Comparison of ENCODE assay signal across 27 cellular contexts in genomic region chr3:177852001-177852400, GRCh38.
DNase-seq lines count a peak whose midpoint lies in the region; ATAC-seq, FAIRE-seq and TF ChIP-seq lines count a peak whose summit lies in the region.
"Had no signal": no experiment of that assay in that cellular context is flagged by ENCODE, and none has a peak within 500 bp of the region (broad histone marks: within the 10 kb centered on the region; RNA-seq: fewer than 3 reads in every experiment).

No MANE protein-coding gene starts in this region.

- H3K9me3 Mint-ChIP-seq in chondrocyte (ENCODE audit: low read depth) (peaks cover 8% of the 10 kb centered on the region), neural progenitor cell (no peaks in the 10 kb centered on the region)
- H3K9me3 Mint-ChIP-seq: activated CD8-positive, alpha-beta T cell treated with anti-CD3 and anti-CD28 coated beads for 36 hours; activated naive CD4-positive, alpha-beta T cell treated with anti-CD3 and anti-CD28 coated beads for 36 hours had no signal

- H3K9ac ChIP-seq in PC-3 (ENCODE audit: low read length) (no peak overlapping the region), neural progenitor cell (no peak overlapping the region)

- peak overlapping the region; percentile 25 for H3K27ac ChIP-seq in PC-3 (ENCODE audit: low read length)
- no peak overlapping the region for H3K27ac ChIP-seq in pancreas
- no peak overlapping the region for H3K27ac ChIP-seq in neural progenitor cell
- H3K27ac ChIP-seq: adrenal gland, dorsolateral prefrontal cortex, tibial artery, vagina, VCaP had no signal

- H3K27ac Mint-ChIP-seq in chondrocyte (ENCODE audit: unreplicated experiment) (peak overlapping the region; percentile 55), neural progenitor cell (no peak overlapping the region)
- H3K27ac Mint-ChIP-seq: activated CD4-positive, alpha-beta T cell treated with anti-CD3 and anti-CD28 coated beads for 36 hours; activated CD8-positive, alpha-beta T cell treated with anti-CD3 and anti-CD28 coated beads for 36 hours; activated naive CD4-positive, alpha-beta T cell treated with anti-CD3 and anti-CD28 coated beads for 36 hours; brain had no signal

- no TSS peak for BruUV-seq in PC-3 (replicated peaks; lab: Mats Ljungman, UMichigan)

- no peaks in the 10 kb centered on the region for H3K9me3 ChIP-seq in PC-3 (ENCODE audit: low read length)
- H3K9me3 ChIP-seq in pancreas, result no peaks in the 10 kb centered on the region
- H3K9me3 ChIP-seq in neural progenitor cell (ENCODE audit: low read depth), result peaks cover under 1% of the 10 kb centered on the region
- H3K9me3 ChIP-seq: adrenal gland, tibial artery, vagina had no signal

- no peaks in the 10 kb centered on the region for H3K27me3 Mint-ChIP-seq in chondrocyte (ENCODE audit: low read depth)
- no peaks in the 10 kb centered on the region for H3K27me3 Mint-ChIP-seq in neural progenitor cell (ENCODE audit: insufficient read depth, low read depth)
- H3K27me3 Mint-ChIP-seq: activated CD4-positive, alpha-beta T cell treated with anti-CD3 and anti-CD28 coated beads for 36 hours; activated CD8-positive, alpha-beta T cell treated with anti-CD3 and anti-CD28 coated beads for 36 hours had no signal

- WGBS in pancreas, 2 donors, result 11 to 17% methylated on average over 1 of the region's 1 CpG

- no peaks in the 10 kb centered on the region for H3K36me3 ChIP-seq in PC-3 (ENCODE audit: low read depth, low read length)
- H3K36me3 ChIP-seq in pancreas, result no peaks in the 10 kb centered on the region
- H3K36me3 ChIP-seq in neural progenitor cell, result no peaks in the 10 kb centered on the region
- H3K36me3 ChIP-seq: adrenal gland, tibial artery, vagina had no signal

- no peaks in the 10 kb centered on the region for H3F3A ChIP-seq in PC-3 (ENCODE audit: low read length, unreplicated experiment)
- no peaks in the 10 kb centered on the region for H3F3A ChIP-seq in neural progenitor cell (ENCODE audit: low read depth)

- CTCF ChIA-PET in PC-3 (lab: Charles Lee), result no interaction called here

- FAIRE-seq in pancreas (lab: Jason Lieb, UNC), result peak; percentile 13

- no peak for TF ChIP-seq CTCF in PC-3 (conservative IDR thresholded peaks at IDR 0.05; ENCODE audit: low read depth, low read length)
- TF ChIP-seq CTCF in chondrocyte (IDR thresholded peaks at IDR 0.05), result no peak
- no peak for TF ChIP-seq CTCF in pancreas (IDR thresholded peaks at IDR 0.05)
- TF ChIP-seq CTCF in neural progenitor cell (IDR thresholded peaks at IDR 0.05), result no peak

- TF ChIP-seq POLR2A in GM18505 (IDR thresholded peaks at IDR 0.05; ENCODE audit: borderline replicate concordance, extremely low read depth, insufficient read depth, insufficient read length), result no peak

- POLR2A ChIA-PET in PC-3 (lab: Charles Lee; ENCODE audit: unreplicated experiment), result no interaction called here

- no peak overlapping the region for H3K4me3 Mint-ChIP-seq in chondrocyte (ENCODE audit: unreplicated experiment)
- H3K4me3 Mint-ChIP-seq in neural progenitor cell, result no peak overlapping the region
- H3K4me3 Mint-ChIP-seq: activated CD4-positive, alpha-beta T cell treated with anti-CD3 and anti-CD28 coated beads for 36 hours; activated CD8-positive, alpha-beta T cell treated with anti-CD3 and anti-CD28 coated beads for 36 hours; activated naive CD4-positive, alpha-beta T cell treated with anti-CD3 and anti-CD28 coated beads for 36 hours; brain; neural crest cell had no signal

- H3K4me3 ChIP-seq in PC-3 (ENCODE audit: low read length) (no peak overlapping the region), pancreas (no peak overlapping the region), neural progenitor cell (no peak overlapping the region)
- H3K4me3 ChIP-seq: dorsolateral prefrontal cortex, tibial artery, vagina had no signal

- H3K9me2 ChIP-seq in PC-3 (replicated peaks; ENCODE audit: low read length), result 0 out of 2 replicates have a peak, but pooled peaks cover 4% of the 10 kb centered on the region

- H3K4me1 Mint-ChIP-seq in chondrocyte (ENCODE audit: low read depth) (peaks cover 31% of the 10 kb centered on the region), neural progenitor cell (no peaks in the 10 kb centered on the region)
- H3K4me1 Mint-ChIP-seq: activated CD4-positive, alpha-beta T cell treated with anti-CD3 and anti-CD28 coated beads for 36 hours had no signal

- H3K36me3 Mint-ChIP-seq in chondrocyte (ENCODE audit: low read depth) (no peaks in the 10 kb centered on the region), neural progenitor cell (no peaks in the 10 kb centered on the region)

- H3K4me1 ChIP-seq in PC-3 (ENCODE audit: insufficient read depth, low read length), result peaks cover 18% of the 10 kb centered on the region
- H3K4me1 ChIP-seq in pancreas, result peaks cover 0 to 10% (median 4%) of the 10 kb centered on the region in 3 donors
- no peaks in the 10 kb centered on the region for H3K4me1 ChIP-seq in neural progenitor cell
- H3K4me1 ChIP-seq: vagina had no signal

- H3K27me3 ChIP-seq in PC-3 (ENCODE audit: low read length), result no peaks in the 10 kb centered on the region
- no peaks in the 10 kb centered on the region for H3K27me3 ChIP-seq in pancreas
- H3K27me3 ChIP-seq in neural progenitor cell, result no peaks in the 10 kb centered on the region
- H3K27me3 ChIP-seq: adrenal gland, dorsolateral prefrontal cortex, tibial artery, vagina had no signal

- no peak overlapping the region for H2AFZ ChIP-seq in PC-3 (ENCODE audit: low read length)
- H2AFZ ChIP-seq in neural progenitor cell (replicated peaks), result no peak overlapping the region

- ATAC-seq in PC-3 (peak; percentile 52), pancreas (peak in 1 of 4 donors; percentile 42), GM18505 (IDR thresholded peaks at IDR 0.05; ENCODE audit: unreplicated experiment) (no peak), GM19324 (IDR thresholded peaks at IDR 0.05; ENCODE audit: low FRiP score, unreplicated experiment) (no peak)
- ATAC-seq: activated CD4-positive, alpha-beta T cell treated with anti-CD3 and anti-CD28 coated beads for 36 hours; activated CD8-positive, alpha-beta T cell treated with anti-CD3 and anti-CD28 coated beads for 36 hours; right cardiac atrium; Right ventricle myocardium inferior had no signal

- intact Hi-C loops in PC-3 (cut with micrococcal nuclease), result loop anchor here (5.0 kb wide), 1 partner anchor 80 kb away; no protein-coding TSS in a partner anchor
- intact Hi-C loops in pancreas (cut with DNase I), result no loop called here

- H3K4me2 ChIP-seq in PC-3 (ENCODE audit: low read length) (peak overlapping the region; percentile 45), neural progenitor cell (no peak overlapping the region)

- H3K79me2 ChIP-seq in PC-3 (ENCODE audit: low read length) (no peaks in the 10 kb centered on the region), neural progenitor cell (ENCODE audit: low read depth) (no peaks in the 10 kb centered on the region)

- DNase-seq in EH (ENCODE audit: low read depth) (peak; percentile 19), PC-3 (peak; percentile 35), chondrocyte (ENCODE audit: low spot score) (no peak), pancreas (no peak), NCI-H1436 treated with DMSO at 0.1 percent for 48 hours (lab: John Stamatoyannopoulos, UW) (no peak), neural progenitor cell (ENCODE audit: low spot score) (no peak)
- DNase-seq: activated CD4-positive, alpha-beta T cell treated with anti-CD3 and anti-CD28 coated beads for 36 hours; activated CD8-positive, alpha-beta T cell treated with anti-CD3 and anti-CD28 coated beads for 36 hours; activated naive CD4-positive, alpha-beta T cell treated with anti-CD3 and anti-CD28 coated beads for 36 hours; adrenal gland; cerebellar nuclear complex; dorsolateral prefrontal cortex; GDM1; hypothalamus; left cardiac atrium; NCI-H1930; posterior cingulate gyrus; right cardiac atrium; stimulated activated CD4-positive, alpha-beta T cell treated with anti-CD3 and anti-CD28 coated beads, Interleukin-4, amount 100 ng/mL, for 1 hour; tibial artery had no signal

- H4K20me1 ChIP-seq in PC-3 (ENCODE audit: low read length), result no peaks in the 10 kb centered on the region
- no peaks in the 10 kb centered on the region for H4K20me1 ChIP-seq in neural progenitor cell (ENCODE audit: low read depth)

Comparison
In these comparisons a context has a peak if more than half of its experiments do, and no peak if none do; other contexts are left out.
1. DNase-seq: peak in EH (single experiment) and PC-3 (single experiment); none in chondrocyte (single experiment), pancreas (0 of 6), NCI-H1436 treated with DMSO at 0.1 percent for 48 hours (single experiment) and neural progenitor cell (single experiment).